2 cellular contexts compared by ENCODE assay signal in the genomic region with DNA sequence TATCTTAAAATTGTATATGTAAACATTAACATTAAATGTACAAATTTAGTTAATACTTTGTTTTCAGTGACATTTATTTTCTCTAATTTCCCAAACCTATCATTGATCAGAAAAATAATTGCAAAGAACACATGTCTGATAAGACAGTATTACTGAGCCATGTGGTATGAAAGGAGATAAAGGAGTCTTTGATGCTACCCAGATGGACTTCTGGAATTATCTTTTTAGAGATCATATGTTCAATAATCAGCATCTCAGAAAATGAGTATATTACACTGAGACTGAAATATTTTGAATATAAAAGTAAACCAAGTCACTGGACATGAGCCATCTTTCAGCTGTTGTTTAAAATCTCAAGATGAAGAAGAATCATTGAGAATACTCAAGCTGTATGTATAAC.
TF ChIP-seq lines count a peak whose summit lies in the region.

No MANE protein-coding gene starts in this region.

TF ChIP-seq in SK-N-SH treated with all-trans-retinoic acid at 6 μM for 48 hours, 23 proteins besides CTCF, POLR2A, EP300 and RAD21 (continued from another document):
- TF ChIP-seq ISL1 (CRISPR knock-in tag; IDR thresholded peaks at IDR 0.05) = peak; percentile 12; the same call in 1 of the 2 replicates
- no peak for TF ChIP-seq ZNF70 (CRISPR knock-in tag; IDR thresholded peaks at IDR 0.05)
- TF ChIP-seq, protein P1, sequence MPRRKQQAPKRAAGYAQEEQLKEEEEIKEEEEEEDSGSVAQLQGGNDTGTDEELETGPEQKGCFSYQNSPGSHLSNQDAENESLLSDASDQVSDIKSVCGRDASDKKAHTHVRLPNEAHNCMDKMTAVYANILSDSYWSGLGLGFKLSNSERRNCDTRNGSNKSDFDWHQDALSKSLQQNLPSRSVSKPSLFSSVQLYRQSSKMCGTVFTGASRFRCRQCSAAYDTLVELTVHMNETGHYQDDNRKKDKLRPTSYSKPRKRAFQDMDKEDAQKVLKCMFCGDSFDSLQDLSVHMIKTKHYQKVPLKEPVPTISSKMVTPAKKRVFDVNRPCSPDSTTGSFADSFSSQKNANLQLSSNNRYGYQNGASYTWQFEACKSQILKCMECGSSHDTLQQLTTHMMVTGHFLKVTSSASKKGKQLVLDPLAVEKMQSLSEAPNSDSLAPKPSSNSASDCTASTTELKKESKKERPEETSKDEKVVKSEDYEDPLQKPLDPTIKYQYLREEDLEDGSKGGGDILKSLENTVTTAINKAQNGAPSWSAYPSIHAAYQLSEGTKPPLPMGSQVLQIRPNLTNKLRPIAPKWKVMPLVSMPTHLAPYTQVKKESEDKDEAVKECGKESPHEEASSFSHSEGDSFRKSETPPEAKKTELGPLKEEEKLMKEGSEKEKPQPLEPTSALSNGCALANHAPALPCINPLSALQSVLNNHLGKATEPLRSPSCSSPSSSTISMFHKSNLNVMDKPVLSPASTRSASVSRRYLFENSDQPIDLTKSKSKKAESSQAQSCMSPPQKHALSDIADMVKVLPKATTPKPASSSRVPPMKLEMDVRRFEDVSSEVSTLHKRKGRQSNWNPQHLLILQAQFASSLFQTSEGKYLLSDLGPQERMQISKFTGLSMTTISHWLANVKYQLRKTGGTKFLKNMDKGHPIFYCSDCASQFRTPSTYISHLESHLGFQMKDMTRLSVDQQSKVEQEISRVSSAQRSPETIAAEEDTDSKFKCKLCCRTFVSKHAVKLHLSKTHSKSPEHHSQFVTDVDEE (CRISPR knock-in tag; IDR thresholded peaks at IDR 0.05) = no peak
- TF ChIP-seq, protein P2, sequence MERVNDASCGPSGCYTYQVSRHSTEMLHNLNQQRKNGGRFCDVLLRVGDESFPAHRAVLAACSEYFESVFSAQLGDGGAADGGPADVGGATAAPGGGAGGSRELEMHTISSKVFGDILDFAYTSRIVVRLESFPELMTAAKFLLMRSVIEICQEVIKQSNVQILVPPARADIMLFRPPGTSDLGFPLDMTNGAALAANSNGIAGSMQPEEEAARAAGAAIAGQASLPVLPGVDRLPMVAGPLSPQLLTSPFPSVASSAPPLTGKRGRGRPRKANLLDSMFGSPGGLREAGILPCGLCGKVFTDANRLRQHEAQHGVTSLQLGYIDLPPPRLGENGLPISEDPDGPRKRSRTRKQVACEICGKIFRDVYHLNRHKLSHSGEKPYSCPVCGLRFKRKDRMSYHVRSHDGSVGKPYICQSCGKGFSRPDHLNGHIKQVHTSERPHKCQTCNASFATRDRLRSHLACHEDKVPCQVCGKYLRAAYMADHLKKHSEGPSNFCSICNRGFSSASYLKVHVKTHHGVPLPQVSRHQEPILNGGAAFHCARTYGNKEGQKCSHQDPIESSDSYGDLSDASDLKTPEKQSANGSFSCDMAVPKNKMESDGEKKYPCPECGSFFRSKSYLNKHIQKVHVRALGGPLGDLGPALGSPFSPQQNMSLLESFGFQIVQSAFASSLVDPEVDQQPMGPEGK (CRISPR knock-in tag; IDR thresholded peaks at IDR 0.05; ENCODE audit: borderline replicate concordance) = no peak
- TF ChIP-seq, protein P3, sequence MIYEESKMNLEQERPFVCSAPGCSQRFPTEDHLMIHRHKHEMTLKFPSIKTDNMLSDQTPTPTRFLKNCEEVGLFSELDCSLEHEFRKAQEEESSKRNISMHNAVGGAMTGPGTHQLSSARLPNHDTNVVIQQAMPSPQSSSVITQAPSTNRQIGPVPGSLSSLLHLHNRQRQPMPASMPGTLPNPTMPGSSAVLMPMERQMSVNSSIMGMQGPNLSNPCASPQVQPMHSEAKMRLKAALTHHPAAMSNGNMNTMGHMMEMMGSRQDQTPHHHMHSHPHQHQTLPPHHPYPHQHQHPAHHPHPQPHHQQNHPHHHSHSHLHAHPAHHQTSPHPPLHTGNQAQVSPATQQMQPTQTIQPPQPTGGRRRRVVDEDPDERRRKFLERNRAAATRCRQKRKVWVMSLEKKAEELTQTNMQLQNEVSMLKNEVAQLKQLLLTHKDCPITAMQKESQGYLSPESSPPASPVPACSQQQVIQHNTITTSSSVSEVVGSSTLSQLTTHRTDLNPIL (CRISPR knock-in tag; IDR thresholded peaks at IDR 0.05; ENCODE audit: low read depth) = no peak

TF ChIP-seq in WTC11, 78 proteins besides CTCF, POLR2A, EP300 and RAD21 (continued from another document):
- TF ChIP-seq, protein P4, sequence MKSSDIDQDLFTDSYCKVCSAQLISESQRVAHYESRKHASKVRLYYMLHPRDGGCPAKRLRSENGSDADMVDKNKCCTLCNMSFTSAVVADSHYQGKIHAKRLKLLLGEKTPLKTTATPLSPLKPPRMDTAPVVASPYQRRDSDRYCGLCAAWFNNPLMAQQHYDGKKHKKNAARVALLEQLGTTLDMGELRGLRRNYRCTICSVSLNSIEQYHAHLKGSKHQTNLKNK (CRISPR knock-in tag; IDR thresholded peaks at IDR 0.05) = no peak
- TF ChIP-seq, protein P5, sequence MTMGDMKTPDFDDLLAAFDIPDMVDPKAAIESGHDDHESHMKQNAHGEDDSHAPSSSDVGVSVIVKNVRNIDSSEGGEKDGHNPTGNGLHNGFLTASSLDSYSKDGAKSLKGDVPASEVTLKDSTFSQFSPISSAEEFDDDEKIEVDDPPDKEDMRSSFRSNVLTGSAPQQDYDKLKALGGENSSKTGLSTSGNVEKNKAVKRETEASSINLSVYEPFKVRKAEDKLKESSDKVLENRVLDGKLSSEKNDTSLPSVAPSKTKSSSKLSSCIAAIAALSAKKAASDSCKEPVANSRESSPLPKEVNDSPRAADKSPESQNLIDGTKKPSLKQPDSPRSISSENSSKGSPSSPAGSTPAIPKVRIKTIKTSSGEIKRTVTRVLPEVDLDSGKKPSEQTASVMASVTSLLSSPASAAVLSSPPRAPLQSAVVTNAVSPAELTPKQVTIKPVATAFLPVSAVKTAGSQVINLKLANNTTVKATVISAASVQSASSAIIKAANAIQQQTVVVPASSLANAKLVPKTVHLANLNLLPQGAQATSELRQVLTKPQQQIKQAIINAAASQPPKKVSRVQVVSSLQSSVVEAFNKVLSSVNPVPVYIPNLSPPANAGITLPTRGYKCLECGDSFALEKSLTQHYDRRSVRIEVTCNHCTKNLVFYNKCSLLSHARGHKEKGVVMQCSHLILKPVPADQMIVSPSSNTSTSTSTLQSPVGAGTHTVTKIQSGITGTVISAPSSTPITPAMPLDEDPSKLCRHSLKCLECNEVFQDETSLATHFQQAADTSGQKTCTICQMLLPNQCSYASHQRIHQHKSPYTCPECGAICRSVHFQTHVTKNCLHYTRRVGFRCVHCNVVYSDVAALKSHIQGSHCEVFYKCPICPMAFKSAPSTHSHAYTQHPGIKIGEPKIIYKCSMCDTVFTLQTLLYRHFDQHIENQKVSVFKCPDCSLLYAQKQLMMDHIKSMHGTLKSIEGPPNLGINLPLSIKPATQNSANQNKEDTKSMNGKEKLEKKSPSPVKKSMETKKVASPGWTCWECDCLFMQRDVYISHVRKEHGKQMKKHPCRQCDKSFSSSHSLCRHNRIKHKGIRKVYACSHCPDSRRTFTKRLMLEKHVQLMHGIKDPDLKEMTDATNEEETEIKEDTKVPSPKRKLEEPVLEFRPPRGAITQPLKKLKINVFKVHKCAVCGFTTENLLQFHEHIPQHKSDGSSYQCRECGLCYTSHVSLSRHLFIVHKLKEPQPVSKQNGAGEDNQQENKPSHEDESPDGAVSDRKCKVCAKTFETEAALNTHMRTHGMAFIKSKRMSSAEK (CRISPR knock-in tag; IDR thresholded peaks at IDR 0.05; ENCODE audit: borderline replicate concordance) = no peak
- TF ChIP-seq, protein P6, sequence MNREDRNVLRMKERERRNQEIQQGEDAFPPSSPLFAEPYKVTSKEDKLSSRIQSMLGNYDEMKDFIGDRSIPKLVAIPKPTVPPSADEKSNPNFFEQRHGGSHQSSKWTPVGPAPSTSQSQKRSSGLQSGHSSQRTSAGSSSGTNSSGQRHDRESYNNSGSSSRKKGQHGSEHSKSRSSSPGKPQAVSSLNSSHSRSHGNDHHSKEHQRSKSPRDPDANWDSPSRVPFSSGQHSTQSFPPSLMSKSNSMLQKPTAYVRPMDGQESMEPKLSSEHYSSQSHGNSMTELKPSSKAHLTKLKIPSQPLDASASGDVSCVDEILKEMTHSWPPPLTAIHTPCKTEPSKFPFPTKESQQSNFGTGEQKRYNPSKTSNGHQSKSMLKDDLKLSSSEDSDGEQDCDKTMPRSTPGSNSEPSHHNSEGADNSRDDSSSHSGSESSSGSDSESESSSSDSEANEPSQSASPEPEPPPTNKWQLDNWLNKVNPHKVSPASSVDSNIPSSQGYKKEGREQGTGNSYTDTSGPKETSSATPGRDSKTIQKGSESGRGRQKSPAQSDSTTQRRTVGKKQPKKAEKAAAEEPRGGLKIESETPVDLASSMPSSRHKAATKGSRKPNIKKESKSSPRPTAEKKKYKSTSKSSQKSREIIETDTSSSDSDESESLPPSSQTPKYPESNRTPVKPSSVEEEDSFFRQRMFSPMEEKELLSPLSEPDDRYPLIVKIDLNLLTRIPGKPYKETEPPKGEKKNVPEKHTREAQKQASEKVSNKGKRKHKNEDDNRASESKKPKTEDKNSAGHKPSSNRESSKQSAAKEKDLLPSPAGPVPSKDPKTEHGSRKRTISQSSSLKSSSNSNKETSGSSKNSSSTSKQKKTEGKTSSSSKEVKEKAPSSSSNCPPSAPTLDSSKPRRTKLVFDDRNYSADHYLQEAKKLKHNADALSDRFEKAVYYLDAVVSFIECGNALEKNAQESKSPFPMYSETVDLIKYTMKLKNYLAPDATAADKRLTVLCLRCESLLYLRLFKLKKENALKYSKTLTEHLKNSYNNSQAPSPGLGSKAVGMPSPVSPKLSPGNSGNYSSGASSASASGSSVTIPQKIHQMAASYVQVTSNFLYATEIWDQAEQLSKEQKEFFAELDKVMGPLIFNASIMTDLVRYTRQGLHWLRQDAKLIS (CRISPR knock-in tag; IDR thresholded peaks at IDR 0.05; ENCODE audit: borderline replicate concordance) = no peak
- TF ChIP-seq SP1 (CRISPR knock-in tag; conservative IDR thresholded peaks at IDR 0.05) = no peak
